ENCODE assay signal across 1 cellular context in genomic region chr16:53129281-53130192, GRCh38.
TF ChIP-seq lines count a peak whose summit lies in the region.

No MANE protein-coding gene starts in this region.

TF ChIP-seq in liver, 16 proteins besides CTCF, POLR2A, EP300 and RAD21 (continued from another document):
- TF ChIP-seq REST (IDR thresholded peaks at IDR 0.05) (no peak), ZBTB33 (IDR thresholded peaks at IDR 0.05) (no peak), RXRA (IDR thresholded peaks at IDR 0.05) (peak in 1 of 2 donors; percentile 26), EGR1 (IDR thresholded peaks at IDR 0.05; ENCODE audit: low read depth in 2 of 2) (no peak), GABPA (IDR thresholded peaks at IDR 0.05 in 1 of 2, conservative IDR thresholded peaks at IDR 0.05 in 1 of 2) (no peak), ATF3 (IDR thresholded peaks at IDR 0.05) (no peak), FOXA2 (IDR thresholded peaks at IDR 0.05) (no peak), HNF4G (IDR thresholded peaks at IDR 0.05) (no peak), NR2F2 (IDR thresholded peaks at IDR 0.05) (peak; percentile 18), FOXA1 (IDR thresholded peaks at IDR 0.05) (no peak)
